Comparison of ENCODE assay signal across 10 cellular contexts in genomic region chr10:74058071-74058470, GRCh38.
A peak's percentile ranks its signal among the peaks of the same experiment; 100 is the strongest.
DNase-seq lines count a peak whose midpoint lies in the region; ATAC-seq and TF ChIP-seq lines count a peak whose summit lies in the region.
"Had no signal": no experiment of that assay in that cellular context is flagged by ENCODE, and none has a peak within 500 bp of the region (broad histone marks: within the 10 kb centered on the region; RNA-seq: fewer than 3 reads in every experiment).

No MANE protein-coding gene starts in this region.

- no peaks in the 10 kb centered on the region for H3K9me3 ChIP-seq in mucosa of descending colon
- H3K9me3 ChIP-seq in effector memory CD4-positive, alpha-beta T cell (ENCODE audit: control insufficient read depth, low read length), result no peaks in the 10 kb centered on the region
- H3K9me3 ChIP-seq: right lobe of liver had no signal

- H3K27ac ChIP-seq in effector memory CD4-positive, alpha-beta T cell (ENCODE audit: insufficient read depth, low read length, poor library complexity, severe bottlenecking), result no peak overlapping the region
- H3K27ac ChIP-seq: right lobe of liver had no signal

- no peak for TF ChIP-seq CTCF in mucosa of descending colon (IDR thresholded peaks at IDR 0.05)

- DNase-seq in DMS53 (lab: John Stamatoyannopoulos, UW), result peak; percentile 80
- peak; percentile 60 for DNase-seq in RPMI8226
- no peak for DNase-seq in mucosa of descending colon
- DNase-seq in effector memory CD4-positive, alpha-beta T cell, result no peak
- DNase-seq in effector CD4-positive, alpha-beta T cell, result no peak
- no peak for DNase-seq in HCEC 1CT
- DNase-seq in iPS-NIHi11 (ENCODE audit: low spot score), result no peak
- DNase-seq: glutamatergic neuron, right lobe of liver had no signal

- intact Hi-C loops in mucosa of descending colon (cut with DNase I, micrococcal nuclease), result no loop called here

- H3K4me1 ChIP-seq in mucosa of descending colon (ENCODE audit: low read depth), result peaks cover 5% of the 10 kb centered on the region
- peaks cover 15% of the 10 kb centered on the region for H3K4me1 ChIP-seq in effector memory CD4-positive, alpha-beta T cell (ENCODE audit: control insufficient read depth, insufficient read depth, low read length, poor library complexity, severe bottlenecking)
- H3K4me1 ChIP-seq: right lobe of liver had no signal

- no peak overlapping the region for H3K4me3 ChIP-seq in mucosa of descending colon
- H3K4me3 ChIP-seq in effector memory CD4-positive, alpha-beta T cell (ENCODE audit: insufficient read depth, low read depth, low read length, poor library complexity, severe bottlenecking), result no peak overlapping the region
- H3K4me3 ChIP-seq: right lobe of liver had no signal

- no peaks in the 10 kb centered on the region for H3K36me3 ChIP-seq in mucosa of descending colon (ENCODE audit: low read depth)
- H3K36me3 ChIP-seq in effector memory CD4-positive, alpha-beta T cell (ENCODE audit: control insufficient read depth, insufficient read depth, low read length), result no peaks in the 10 kb centered on the region
- H3K36me3 ChIP-seq: right lobe of liver had no signal

- H3K27me3 ChIP-seq in effector memory CD4-positive, alpha-beta T cell (replicated peaks; ENCODE audit: control insufficient read depth, insufficient read depth, low read length, poor library complexity, severe bottlenecking), result no peaks in the 10 kb centered on the region
- H3K27me3 ChIP-seq: right lobe of liver had no signal

- ATAC-seq in GM19438 (IDR thresholded peaks at IDR 0.05; ENCODE audit: low read depth, unreplicated experiment) (peak; percentile 57), mucosa of descending colon (peak; percentile 47)

Comparison
In these comparisons a context has a peak if more than half of its experiments do, and no peak if none do; other contexts are left out.
1. DNase-seq: peak in DMS53 (single experiment) and RPMI8226 (single experiment); none in mucosa of descending colon (0 of 3), effector memory CD4-positive, alpha-beta T cell (0 of 3), effector CD4-positive, alpha-beta T cell (single experiment), HCEC 1CT (single experiment) and iPS-NIHi11 (single experiment).